ENCODE assay signal across 26 cellular contexts in genomic region chr11:1276061-1276790, GRCh38. TPM values are rescaled to one million over a fixed set of nuclear protein-coding genes. Genes with fewer than 3 reads are reported as not detected.
A peak's percentile ranks its signal among the peaks of the same experiment; 100 is the strongest.
DNase-seq lines count a peak whose midpoint lies in the region; ATAC-seq and TF ChIP-seq lines count a peak whose summit lies in the region.
"Had no signal": no experiment of that assay in that cellular context is flagged by ENCODE, and none has a peak within 500 bp of the region (broad histone marks: within the 10 kb centered on the region; RNA-seq: fewer than 3 reads in every experiment).

No MANE protein-coding gene starts in this region.

- peaks cover 3% of the 10 kb centered on the region for H3K9me3 Mint-ChIP-seq in nephron progenitor cell
- H3K9me3 Mint-ChIP-seq: activated T-cell treated with anti-CD3 and anti-CD28 coated beads, Interleukin-2, amount 50 U/mL, for 4 hours; H9; natural killer cell had no signal

- no peaks in the 10 kb centered on the region for H3K9me3 ChIP-seq in BLaER1 treated with 17β-estradiol and CSF1 and Interleukin-3, amounts not matched to agents 10 nM and 100 nM (replicated peaks in 1 of 11)
- H3K9me3 ChIP-seq: Peyer's patch, psoas muscle, uterus had no signal

- H3K4me2 ChIP-seq in BLaER1 treated with 17β-estradiol and CSF1 and Interleukin-3, amounts not matched to agents 10 nM and 100 nM, result peak overlapping the region in 8 of 11 experiments; percentile 11 to 78 (median 60); a peak in 11 of 22 replicates

- no peak overlapping the region for H3K27ac ChIP-seq in BLaER1 treated with 17β-estradiol and CSF1 and Interleukin-3, amounts not matched to agents 10 nM and 100 nM
- H3K27ac ChIP-seq: coronary artery, Peyer's patch, psoas muscle, uterus had no signal

- DNase-seq in cerebellar cortex (ENCODE audit: low spot score) (peak; percentile 37), left ventricle myocardium superior (peak; percentile 74), posterior cingulate gyrus (peak in 8 of 10 donors; percentile 42 to 96 (median 62)), nephron progenitor cell (no peak), 8988T (no peak), GM13976 (ENCODE audit: low spot score) (no peak)
- DNase-seq: activated naive CD4-positive, alpha-beta T cell treated with Interleukin-2 at 50 U/mL for 16 hours; activated T-cell treated with anti-CD3 and anti-CD28 coated beads, Interleukin-2, amount 50 U/mL, for 4 hours; H9; islet precursor cell; Kasumi-1; natural killer cell; NCI-H1930; NCI-H510A treated with DMSO at 0.1 percent for 48 hours; Peyer's patch; stimulated activated CD8-positive, alpha-beta memory T cell treated with anti-CD3 and anti-CD28 coated beads, Interleukin-4, amount 100 ng/mL, for 48 hours; T1000 had no signal

- H3K4me3 ChIP-seq in BLaER1 treated with 17β-estradiol and CSF1 and Interleukin-3, amounts not matched to agents 10 nM and 100 nM, result no peak overlapping the region
- H3K4me3 ChIP-seq: coronary artery, Peyer's patch, psoas muscle, uterus had no signal

- H3K36me3 Mint-ChIP-seq in nephron progenitor cell (ENCODE audit: low read depth), result peaks cover 28% of the 10 kb centered on the region
- H3K36me3 Mint-ChIP-seq: natural killer cell had no signal

- no peak overlapping the region for H3K27ac Mint-ChIP-seq in nephron progenitor cell

- H3K4me1 ChIP-seq in BLaER1 treated with 17β-estradiol and CSF1 and Interleukin-3, amounts not matched to agents 10 nM and 100 nM, result peaks cover 0 to 60% (median 46%) of the 10 kb centered on the region in 10 experiments; a peak in 16 of 20 replicates
- H3K4me1 ChIP-seq: Peyer's patch, psoas muscle, uterus had no signal

- no peaks in the 10 kb centered on the region for H3K27me3 ChIP-seq in BLaER1 treated with 17β-estradiol and CSF1 and Interleukin-3, amounts not matched to agents 10 nM and 100 nM
- H3K27me3 ChIP-seq: Peyer's patch, uterus had no signal

- in situ Hi-C loops in GM13976 (cut with MboI; ENCODE audit: low sequenced_read_pairs, unreplicated experiment), result no loop called here

- H3K36me3 ChIP-seq in BLaER1 treated with 17β-estradiol and CSF1 and Interleukin-3, amounts not matched to agents 10 nM and 100 nM, result peaks cover 35 to 95% (median 53%) of the 10 kb centered on the region in 11 experiments
- H3K36me3 ChIP-seq: uterus had no signal

- no peak overlapping the region for H3K4me3 Mint-ChIP-seq in nephron progenitor cell
- H3K4me3 Mint-ChIP-seq: activated T-cell treated with anti-CD3 and anti-CD28 coated beads, Interleukin-2, amount 50 U/mL, for 4 hours; H9; natural killer cell had no signal

- TF ChIP-seq CTCF in nephron progenitor cell (IDR thresholded peaks at IDR 0.05), result no peak
- no peak for TF ChIP-seq CTCF in GM13976 (IDR thresholded peaks at IDR 0.05; ENCODE audit: borderline replicate concordance, control extremely low read depth, extremely low read depth, insufficient read depth, missing control alignments)

- ATAC-seq in left ventricle myocardium superior (peak; percentile 84), HG03460 (IDR thresholded peaks at IDR 0.05; ENCODE audit: unreplicated experiment) (no peak)
- ATAC-seq: activated CD4-positive, CD25-positive, alpha-beta regulatory T cell treated with anti-CD3 and anti-CD28 coated beads, Interleukin-2, amount 50 U/mL, for 24 hours; activated T-cell treated with anti-CD3 and anti-CD28 coated beads, Interleukin-2, amount 50 U/mL, for 4 hours had no signal

- H3K4me1 Mint-ChIP-seq in nephron progenitor cell, result peaks cover 35% of the 10 kb centered on the region

- peaks cover 41 to 98% (median 83%) of the 10 kb centered on the region in 11 experiments for H4K20me1 ChIP-seq in BLaER1 treated with 17β-estradiol and CSF1 and Interleukin-3, amounts not matched to agents 10 nM and 100 nM

- H3K27me3 Mint-ChIP-seq in nephron progenitor cell (ENCODE audit: low read depth, poor library complexity), result peaks cover under 1% of the 10 kb centered on the region

- intact Hi-C loops in left ventricle myocardium superior (cut with micrococcal nuclease), result no loop called here
- intact Hi-C loops in posterior cingulate gyrus (cut with DNase I), result no loop called here

- H3K9ac ChIP-seq in BLaER1 treated with 17β-estradiol and CSF1 and Interleukin-3, amounts not matched to agents 10 nM and 100 nM, result peak overlapping the region in 3 of 11 experiments; percentile 18 to 36 (median 30); a peak in 4 of 22 replicates

RNA-seq across cellular contexts. Expression of gene TOLLIP, which starts 33.2 kb away (rescaled TPM):
- 50.2 TPM for total RNA-seq in left ventricle myocardium superior

RNA-seq across cellular contexts. Expression of gene MUC5B, which starts 53.4 kb away (rescaled TPM):
- not detected for total RNA-seq in left ventricle myocardium superior
- total RNA-seq: A673, endothelial cell of umbilical vein, H9, mesenteric fat pad, natural killer cell had no signal

Comparison
In these comparisons a context has a peak if more than half of its experiments do, and no peak if none do; other contexts are left out.
1. DNase-seq: peak in cerebellar cortex (single experiment), left ventricle myocardium superior (single experiment) and posterior cingulate gyrus (8 of 10); none in nephron progenitor cell (single experiment), 8988T (single experiment) and GM13976 (single experiment).